In genomic region chr1:197619008-197619640, GRCh38 we compare ENCODE assay signal across 9 cellular contexts.
A peak's percentile ranks its signal among the peaks of the same experiment; 100 is the strongest.
DNase-seq lines count a peak whose midpoint lies in the region; ATAC-seq, FAIRE-seq and TF ChIP-seq lines count a peak whose summit lies in the region.
"Had no signal": no experiment of that assay in that cellular context is flagged by ENCODE, and none has a peak within 500 bp of the region (broad histone marks: within the 10 kb centered on the region; RNA-seq: fewer than 3 reads in every experiment).

No MANE protein-coding gene starts in this region.

- TF ChIP-seq CTCF in CD8-positive, alpha-beta T cell (IDR thresholded peaks at IDR 0.05), result peak; percentile 20
- peak in 2 of 3 experiments; percentile 29 to 64; a peak in 3 of 6 replicates for TF ChIP-seq CTCF in K562 (IDR thresholded peaks at IDR 0.05 in 2 of 3, conservative IDR thresholded peaks at IDR 0.05 in 1 of 3; ENCODE audit: insufficient read depth in 2 of 3, low read depth in 1 of 3, low read length in 3 of 3)

- no peak overlapping the region for H3K4me2 ChIP-seq in K562 (ENCODE audit: insufficient read depth, low read length)

- intact Hi-C loops in CD8-positive, alpha-beta T cell (cut with DNase I, micrococcal nuclease), result loop anchor here (1.0 to 5.0 kb wide), 5 partner anchors 97 to 848 kb away; no protein-coding TSS in a partner anchor
- intact Hi-C loops in K562 (cut with micrococcal nuclease), result loop anchor here (1.0 to 5.0 kb wide), 4 partner anchors 73 to 378 kb away; no protein-coding TSS in a partner anchor

- H3K36me3 ChIP-seq in CD8-positive, alpha-beta T cell (ENCODE audit: insufficient read depth, low read length), result no peaks in the 10 kb centered on the region
- H3K36me3 ChIP-seq in K562 (ENCODE audit: control insufficient read depth, insufficient read depth, low read length), result no peaks in the 10 kb centered on the region
- H3K36me3 ChIP-seq: thoracic aorta had no signal

- H3K27ac ChIP-seq in CD8-positive, alpha-beta T cell (ENCODE audit: low read depth, low read length), result no peak overlapping the region
- H3K27ac ChIP-seq in K562 (ENCODE audit: extremely low read depth, low read depth, low read length), result no peak overlapping the region
- H3K27ac ChIP-seq: thoracic aorta had no signal

- H3K4me1 Mint-ChIP-seq in CD8-positive, alpha-beta T cell (ENCODE audit: low read depth), result no peaks in the 10 kb centered on the region
- peaks cover 4% of the 10 kb centered on the region for H3K4me1 Mint-ChIP-seq in memory B cell

- H3K4me3 Mint-ChIP-seq in CD8-positive, alpha-beta T cell, result no peak overlapping the region
- H3K4me3 Mint-ChIP-seq in memory B cell, result no peak overlapping the region

- WGBS in K562 (ENCODE audit: insufficient coverage, low coverage, missing lambda C conversion rate), result 24% methylated on average over 2 of the region's 2 CpGs

- FAIRE-seq in K562 (lab: Jason Lieb, UNC), result no peak

- H3K4me1 ChIP-seq in CD8-positive, alpha-beta T cell (ENCODE audit: insufficient read depth, low read length), result no peaks in the 10 kb centered on the region
- H3K4me1 ChIP-seq in K562 (replicated peaks in 1 of 2; ENCODE audit: control insufficient read depth in 2 of 2, insufficient read depth in 2 of 2, low read length in 2 of 2), result no peaks in the 10 kb centered on the region

- DNase-seq in CD8-positive, alpha-beta T cell, result no peak
- DNase-seq in NCI-H1694 (lab: John Stamatoyannopoulos, UW), result peak; percentile 81
- no peak for DNase-seq in K562 (ENCODE audit: extremely low read depth in 1 of 4, low spot score in 3 of 4)
- DNase-seq in memory B cell (ENCODE audit: low spot score in 2 of 2), result peak in 1 of 2 donors; percentile 5
- no peak for DNase-seq in NCI-H1048 (lab: John Stamatoyannopoulos, UW)
- DNase-seq in superior temporal gyrus (ENCODE audit: extremely low spot score), result no peak
- DNase-seq in epidermal melanocyte (ENCODE audit: insufficient read length, low spot score), result no peak

- POLR2A ChIA-PET in CD8-positive, alpha-beta T cell (lab: Charles Lee), result no interaction called here
- POLR2A ChIA-PET in K562 (lab: Yijun Ruan, JAX), result no interaction called here

- CTCF ChIA-PET in CD8-positive, alpha-beta T cell (lab: Charles Lee), result interaction anchor here (0.6 to 3.5 kb wide), 8 partner anchors 41 to 846 kb away, joined by 3 to 29 read pairs (median 4); no protein-coding TSS in a partner anchor
- CTCF ChIA-PET in K562 (lab: Yijun Ruan, JAX; ENCODE audit: low intra/inter-chr PET ratio), result interaction anchor here (2.8 kb wide), 1 partner anchor 305 kb away, joined by 13 read pairs; no protein-coding TSS in a partner anchor

- peak; percentile 44 for ATAC-seq in CD8-positive, alpha-beta T cell
- ATAC-seq in K562 (peak; percentile 43; the same call in 2 of the 3 replicates), memory B cell (ENCODE audit: low read depth) (peak; percentile 54), HG03520 (IDR thresholded peaks at IDR 0.05; ENCODE audit: unreplicated experiment) (no peak)

- no peaks in the 10 kb centered on the region for H3K9me3 Mint-ChIP-seq in CD8-positive, alpha-beta T cell
- H3K9me3 Mint-ChIP-seq in memory B cell, result no peaks in the 10 kb centered on the region

- no peaks in the 10 kb centered on the region for H3K27me3 ChIP-seq in CD8-positive, alpha-beta T cell (ENCODE audit: insufficient read depth, low read length)
- H3K27me3 ChIP-seq in K562 (ENCODE audit: control insufficient read depth in 2 of 2, insufficient read depth in 2 of 2, low read length in 2 of 2), result no peaks in the 10 kb centered on the region

- peak; percentile 71 to 74 for TF ChIP-seq RAD21 in K562 (CRISPR knock-in tag; conservative IDR thresholded peaks at IDR 0.05 in 1 of 2, IDR thresholded peaks at IDR 0.05 in 1 of 2)

- in situ Hi-C loops in K562 (cut with MboI), result no loop called here

- TF ChIP-seq EP300 in K562 (IDR thresholded peaks at IDR 0.05; ENCODE audit: low read length), result no peak

- H3K36me3 Mint-ChIP-seq in CD8-positive, alpha-beta T cell, result peaks cover 23% of the 10 kb centered on the region
- peaks cover 5% of the 10 kb centered on the region for H3K36me3 Mint-ChIP-seq in memory B cell

- no peaks in the 10 kb centered on the region for H3K9me3 ChIP-seq in CD8-positive, alpha-beta T cell (ENCODE audit: low read length)
- H3K9me3 ChIP-seq in K562 (replicated peaks; ENCODE audit: control insufficient read depth, insufficient read depth, low read depth, low read length), result no peaks in the 10 kb centered on the region
- H3K9me3 ChIP-seq: thoracic aorta had no signal

- no peaks in the 10 kb centered on the region for H4K20me1 ChIP-seq in K562 (replicated peaks; ENCODE audit: control insufficient read depth, insufficient read depth, low read length)

- no peaks in the 10 kb centered on the region for H3K27me3 Mint-ChIP-seq in CD8-positive, alpha-beta T cell (ENCODE audit: low read depth)
- H3K27me3 Mint-ChIP-seq in memory B cell, result no peaks in the 10 kb centered on the region

- H3K4me3 ChIP-seq in CD8-positive, alpha-beta T cell (ENCODE audit: low read depth, low read length), result no peak overlapping the region
- no peak overlapping the region for H3K4me3 ChIP-seq in K562
- H3K4me3 ChIP-seq: thoracic aorta had no signal

- H2AFZ ChIP-seq in K562 (ENCODE audit: low read depth, low read length), result no peak overlapping the region

- TF ChIP-seq POLR2A in K562 (conservative IDR thresholded peaks at IDR 0.05), result no peak

- H3K9me1 ChIP-seq in K562 (ENCODE audit: control insufficient read depth, insufficient read depth, low read length), result no peaks in the 10 kb centered on the region

- no TSS peak for BruUV-seq in K562 (replicated peaks; lab: Mats Ljungman, UMichigan)

- H3K27ac Mint-ChIP-seq in CD8-positive, alpha-beta T cell, result no peak overlapping the region
- H3K27ac Mint-ChIP-seq in memory B cell, result no peak overlapping the region

- H3K9ac ChIP-seq in K562 (ENCODE audit: insufficient read depth in 1 of 2, low read depth in 2 of 2, low read length in 2 of 2), result no peak overlapping the region

- no peaks in the 10 kb centered on the region for H3K79me2 ChIP-seq in K562 (ENCODE audit: control insufficient read depth, insufficient read depth, low read length)

TF ChIP-seq in K562, 482 proteins besides CTCF, POLR2A, EP300 and RAD21:
- TF ChIP-seq, protein P1, sequence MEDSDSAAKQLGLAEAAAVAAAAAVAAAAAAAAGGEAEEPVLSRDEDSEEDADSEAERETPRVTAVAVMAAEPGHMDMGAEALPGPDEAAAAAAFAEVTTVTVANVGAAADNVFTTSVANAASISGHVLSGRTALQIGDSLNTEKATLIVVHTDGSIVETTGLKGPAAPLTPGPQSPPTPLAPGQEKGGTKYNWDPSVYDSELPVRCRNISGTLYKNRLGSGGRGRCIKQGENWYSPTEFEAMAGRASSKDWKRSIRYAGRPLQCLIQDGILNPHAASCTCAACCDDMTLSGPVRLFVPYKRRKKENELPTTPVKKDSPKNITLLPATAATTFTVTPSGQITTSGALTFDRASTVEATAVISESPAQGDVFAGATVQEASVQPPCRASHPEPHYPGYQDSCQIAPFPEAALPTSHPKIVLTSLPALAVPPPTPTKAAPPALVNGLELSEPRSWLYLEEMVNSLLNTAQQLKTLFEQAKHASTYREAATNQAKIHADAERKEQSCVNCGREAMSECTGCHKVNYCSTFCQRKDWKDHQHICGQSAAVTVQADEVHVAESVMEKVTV (CRISPR knock-in tag; IDR thresholded peaks at IDR 0.05), result peak; percentile 65
- TF ChIP-seq BHLHE40 (IDR thresholded peaks at IDR 0.05; ENCODE audit: low read length), result no peak
TF ChIP-seq in K562: peak in this region for 1.
